ENCODE assay signal across 9 cellular contexts in genomic region chr1:16387201-16388185, GRCh38. TPM values are rescaled to one million over a fixed set of nuclear protein-coding genes. Genes with fewer than 3 reads are reported as not detected.
DNase-seq lines count a peak whose midpoint lies in the region; ATAC-seq, FAIRE-seq and TF ChIP-seq lines count a peak whose summit lies in the region.
"Had no signal": no experiment of that assay in that cellular context is flagged by ENCODE, and none has a peak within 500 bp of the region (broad histone marks: within the 10 kb centered on the region; RNA-seq: fewer than 3 reads in every experiment).

No MANE protein-coding gene starts in this region.

- no peak for FAIRE-seq in D721Med (lab: Jason Lieb, UNC)

- no peaks in the 10 kb centered on the region for H3K36me3 ChIP-seq in prostate gland

- DNase-seq in GM10266 (ENCODE audit: extremely low spot score) (peak; percentile 46), NCI-H226 (peak; percentile 36), epithelial cell of proximal tubule (ENCODE audit: low read depth) (no peak), prostate gland (ENCODE audit: low spot score) (no peak), NCI-H510A (lab: John Stamatoyannopoulos, UW) (no peak), D721Med (ENCODE audit: insufficient read length, low spot score) (no peak), GDM1 (lab: John Stamatoyannopoulos, UW) (no peak)

- H3K9me3 ChIP-seq in prostate gland, result no peaks in the 10 kb centered on the region

- WGBS in prostate gland, result 36% methylated on average over 14 of the region's 14 CpGs

- ATAC-seq in GM21526 (IDR thresholded peaks at IDR 0.05; ENCODE audit: low FRiP score, unreplicated experiment), result no peak

- intact Hi-C loops in prostate gland (cut with DNase I), result no loop called here

- H3K27me3 ChIP-seq in prostate gland (replicated peaks; ENCODE audit: insufficient read depth), result no peaks in the 10 kb centered on the region

- H3K4me3 ChIP-seq in epithelial cell of proximal tubule (ENCODE audit: low read depth, low read length), result peak overlapping the region; percentile 0
- H3K4me3 ChIP-seq in prostate gland, result peak overlapping the region in 1 of 2 donors; percentile 5

- H3K4me1 ChIP-seq in prostate gland (replicated peaks), result peaks cover 9% of the 10 kb centered on the region

- TF ChIP-seq CTCF in GM10266 (IDR thresholded peaks at IDR 0.05; ENCODE audit: control insufficient read depth, insufficient read depth, low read depth, missing control alignments) (no peak), epithelial cell of proximal tubule (conservative IDR thresholded peaks at IDR 0.05; ENCODE audit: low read depth, low read length) (no peak), prostate gland (IDR thresholded peaks at IDR 0.05) (no peak), D721Med (IDR thresholded peaks at IDR 0.05; ENCODE audit: insufficient read depth, missing control alignments) (no peak)

- peak overlapping the region; percentile 60 to 66 for H3K27ac ChIP-seq in prostate gland

- TF ChIP-seq POLR2A in prostate gland (IDR thresholded peaks at IDR 0.05), result no peak

RNA-seq across cellular contexts. Expression of gene SZRD1, which starts 20.5 kb away (rescaled TPM):
- total RNA-seq in epithelial cell of proximal tubule (82.6 and 111 TPM in 2 replicates), prostate gland (10 to 100 TPM; 64.8 to 78.6 TPM)

RNA-seq across cellular contexts. Expression of gene FBXO42, which starts 35.2 kb away (rescaled TPM):
- total RNA-seq in epithelial cell of proximal tubule, result 5.8 and 11.9 TPM in 2 replicates
- 10 to 100 TPM; 26.6 to 52.6 TPM for total RNA-seq in prostate gland

RNA-seq across cellular contexts. Expression of gene SPATA21, which starts 49.7 kb away (rescaled TPM):
- not detected in 2 replicates for total RNA-seq in epithelial cell of proximal tubule
- total RNA-seq in prostate gland, result not detected
- total RNA-seq: glomerular endothelial cell had no signal

RNA-seq across cellular contexts. Expression of gene NECAP2, which starts 53.0 kb away (rescaled TPM):
- 118 and 131 TPM in 2 replicates for total RNA-seq in epithelial cell of proximal tubule
- 100 to 1,000 TPM in 1 of 2 donors, 10 to 100 TPM in 1; 43.7 to 106 TPM for total RNA-seq in prostate gland

Comparison
In these comparisons a context has a peak if more than half of its experiments do, and no peak if none do; other contexts are left out.
1. DNase-seq: peak in GM10266 (single experiment) and NCI-H226 (single experiment); none in epithelial cell of proximal tubule (single experiment), prostate gland (single experiment), NCI-H510A (single experiment), D721Med (single experiment) and GDM1 (single experiment).